ENCODE assay signal across 12 cellular contexts in the genomic region with DNA sequence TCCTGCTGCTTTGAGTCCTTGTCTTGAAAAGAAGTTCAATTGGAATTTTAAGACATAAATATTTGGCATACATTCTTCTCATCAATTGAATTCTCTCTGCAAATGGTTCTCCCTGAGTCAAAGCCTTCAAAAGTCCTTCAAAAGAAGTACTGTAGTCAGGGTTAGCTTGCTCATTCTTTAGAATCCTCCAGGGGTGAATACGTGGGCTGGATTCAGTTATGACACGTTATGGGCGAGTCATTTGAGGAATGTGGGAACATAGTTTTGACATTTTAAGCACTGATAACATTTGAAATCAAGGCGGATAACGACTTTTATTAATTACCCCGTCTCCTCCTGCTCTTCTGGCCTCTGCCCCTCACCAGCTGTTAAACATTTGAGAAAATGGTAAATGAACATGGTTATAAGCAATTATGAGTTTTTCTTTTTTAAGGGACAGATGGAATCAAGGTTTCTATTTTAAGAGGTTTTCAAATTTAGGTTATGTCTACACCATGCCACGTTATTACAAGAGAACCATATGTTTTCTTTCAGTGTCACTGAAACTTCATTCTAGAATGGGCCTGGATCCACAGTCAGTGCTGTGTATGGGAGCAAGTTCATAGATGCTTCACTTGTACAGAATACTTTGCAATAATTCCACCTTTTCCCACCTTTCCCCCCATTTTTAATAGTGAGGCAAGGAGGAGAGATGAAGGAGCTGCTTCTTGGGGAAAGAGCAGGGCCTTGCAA.
DNase-seq lines count a peak whose midpoint lies in the region; FAIRE-seq and TF ChIP-seq lines count a peak whose summit lies in the region.
"Had no signal": no experiment of that assay in that cellular context is flagged by ENCODE, and none has a peak within 500 bp of the region (broad histone marks: within the 10 kb centered on the region; RNA-seq: fewer than 3 reads in every experiment).

No MANE protein-coding gene starts in this region.

- TF ChIP-seq POLR2A in H54 (IDR thresholded peaks at IDR 0.05; ENCODE audit: low read depth, low read length) (no peak), uterus (IDR thresholded peaks at IDR 0.05) (no peak)

- H3K27me3 ChIP-seq in skeletal muscle satellite cell (ENCODE audit: control insufficient read depth, insufficient read depth, low read length) (no peaks in the 10 kb centered on the region), uterus (no peaks in the 10 kb centered on the region)

- POLR2A ChIA-PET in RWPE1 (lab: Yijun Ruan, JAX; ENCODE audit: low non-redundant PET), result no interaction called here

- H3K4me1 ChIP-seq in skeletal muscle satellite cell (ENCODE audit: control insufficient read depth, insufficient read depth, low read length) (peaks cover 14% of the 10 kb centered on the region), uterus (no peaks in the 10 kb centered on the region)

- H3K4me2 ChIP-seq in skeletal muscle satellite cell (ENCODE audit: low read length), result peak overlapping the region; percentile 9

- TF ChIP-seq CTCF in RWPE1 (conservative IDR thresholded peaks at IDR 0.05; ENCODE audit: low read depth) (no peak), fibroblast of villous mesenchyme (IDR thresholded peaks at IDR 0.05; ENCODE audit: insufficient read depth, low read depth, low read length) (no peak), uterus (IDR thresholded peaks at IDR 0.05) (no peak)

- no peak overlapping the region for H3K4me3 ChIP-seq in fibroblast of villous mesenchyme (ENCODE audit: low read depth, low read length)
- H3K4me3 ChIP-seq in skeletal muscle satellite cell (ENCODE audit: low read length), result no peak overlapping the region
- H3K4me3 ChIP-seq in uterus, result no peak overlapping the region

- no peak overlapping the region for H3K9ac ChIP-seq in skeletal muscle satellite cell (ENCODE audit: low read depth, low read length)

- H3K9me3 ChIP-seq in skeletal muscle satellite cell (replicated peaks; ENCODE audit: low read length) (no peaks in the 10 kb centered on the region), uterus (no peaks in the 10 kb centered on the region)

- FAIRE-seq in H54 (lab: Jason Lieb, UNC), result no peak

- H3K27ac ChIP-seq in RWPE1 (no peak overlapping the region), uterus (no peak overlapping the region)

- DNase-seq in H54 (ENCODE audit: insufficient read length, low spot score) (peak; percentile 27), RWPE1 (ENCODE audit: low spot score) (peak; percentile 85), fibroblast of villous mesenchyme (ENCODE audit: low read depth) (peak; percentile 33), uterus (no peak), RPMI8226 (no peak), NCI-H510A (lab: John Stamatoyannopoulos, UW) (no peak)
- DNase-seq: activated T-cell treated with anti-CD3 and anti-CD28 coated beads, Interleukin-2, amount 50 U/mL, for 72 hours; DMS79; Kasumi-1; NCI-H2171; stimulated activated naive CD8-positive, alpha-beta T cell treated with anti-CD3 and anti-CD28 coated beads, Interleukin-15, amount 100 ng/mL, for 72 hours had no signal

- no peaks in the 10 kb centered on the region for H3K36me3 ChIP-seq in skeletal muscle satellite cell (ENCODE audit: insufficient read depth, low read length)
- H3K36me3 ChIP-seq in uterus, result no peaks in the 10 kb centered on the region

- CTCF ChIA-PET in RWPE1 (lab: Yijun Ruan, JAX), result no interaction called here

- intact Hi-C loops in uterus (cut with DNase I; ENCODE audit: low total_unique reads), result no loop called here

Comparison
In these comparisons a context has a peak if more than half of its experiments do, and no peak if none do; other contexts are left out.
1. DNase-seq: peak in H54 (single experiment), RWPE1 (single experiment) and fibroblast of villous mesenchyme (single experiment); none in uterus (0 of 2), RPMI8226 (single experiment) and NCI-H510A (single experiment).